11 cellular contexts compared by ENCODE assay signal in genomic region chr7:44636926-44637325, GRCh38. TPM values are rescaled to one million over a fixed set of nuclear protein-coding genes. Genes with fewer than 3 reads are reported as not detected.
A peak's percentile ranks its signal among the peaks of the same experiment; 100 is the strongest.
DNase-seq lines count a peak whose midpoint lies in the region; ATAC-seq and TF ChIP-seq lines count a peak whose summit lies in the region.
"Had no signal": no experiment of that assay in that cellular context is flagged by ENCODE, and none has a peak within 500 bp of the region (broad histone marks: within the 10 kb centered on the region; RNA-seq: fewer than 3 reads in every experiment).

No MANE protein-coding gene starts in this region.

- no peak overlapping the region for H2BK5ac ChIP-seq in mesenchymal stem cell (ENCODE audit: low read depth, low read length, poor library complexity, severe bottlenecking)

- BruUV-seq in HCT116 (replicated peaks; lab: Mats Ljungman, UMichigan) = no TSS peak

- no peaks in the 10 kb centered on the region for H4K20me1 ChIP-seq in HCT116 (ENCODE audit: insufficient read depth)

- H2BK120ac ChIP-seq in mesenchymal stem cell (ENCODE audit: low read depth, low read length) = no peak overlapping the region

- 100% methylated on average over 1 of the region's 2 CpGs for WGBS in mesenchymal stem cell

- H3K27me3 ChIP-seq in ACC112 (ENCODE audit: insufficient read depth, low read length) (no peaks in the 10 kb centered on the region), HCT116 (ENCODE audit: insufficient read depth, low read length) (no peaks in the 10 kb centered on the region), mesenchymal stem cell (ENCODE audit: control insufficient read depth in 1 of 2, insufficient read depth in 1 of 2, low read length in 2 of 2) (no peaks in the 10 kb centered on the region)
- H3K27me3 ChIP-seq: tibial artery had no signal

- TF ChIP-seq RAD21 in HCT116 (IDR thresholded peaks at IDR 0.05; ENCODE audit: low read depth) = no peak

- H2BK15ac ChIP-seq in mesenchymal stem cell (ENCODE audit: low read depth, poor library complexity, severe bottlenecking) = no peak overlapping the region

- no peak overlapping the region for H3K18ac ChIP-seq in mesenchymal stem cell (ENCODE audit: low read depth in 1 of 2, low read length in 2 of 2)

- TF ChIP-seq POLR2A in HCT116 (IDR thresholded peaks at IDR 0.05; ENCODE audit: borderline replicate concordance, extremely low read depth, insufficient read depth, insufficient read length) = no peak

- peaks cover 63% of the 10 kb centered on the region for H3K4me1 ChIP-seq in ACC112 (ENCODE audit: control insufficient read depth, insufficient read depth, low read length, unreplicated experiment)
- H3K4me1 ChIP-seq in HCT116 (ENCODE audit: control insufficient read depth in 1 of 2, insufficient read depth in 2 of 2, low read length in 2 of 2) = peaks cover 43 to 74% of the 10 kb centered on the region in 2 experiments
- peaks cover 24% of the 10 kb centered on the region for H3K4me1 ChIP-seq in mesenchymal stem cell (ENCODE audit: control insufficient read depth, insufficient read depth, low read depth, low read length)

- H3K9ac ChIP-seq in HCT116 (ENCODE audit: low read length) (no peak overlapping the region), mesenchymal stem cell (ENCODE audit: low read length) (no peak overlapping the region)

- no peak overlapping the region for H3K23ac ChIP-seq in mesenchymal stem cell (ENCODE audit: low read length in 2 of 2)

- H3K4me2 ChIP-seq in HCT116 (ENCODE audit: low read length) (peak overlapping the region; percentile 66; the same call in 1 of the 2 replicates), mesenchymal stem cell (ENCODE audit: low read length, poor library complexity, severe bottlenecking) (no peak overlapping the region)

- POLR2A ChIA-PET in HCT116 (lab: Charles Lee) = no interaction called here

- peaks cover 10% of the 10 kb centered on the region for H3K79me2 ChIP-seq in ACC112 (ENCODE audit: control insufficient read depth, insufficient read depth, low read length, unreplicated experiment)
- H3K79me2 ChIP-seq in HCT116 (ENCODE audit: insufficient read depth, low read length) = peaks cover 18% of the 10 kb centered on the region

- H3K4me3 Mint-ChIP-seq in activated naive CD8-positive, alpha-beta T cell = no peak overlapping the region
- H3K4me3 Mint-ChIP-seq: HFFc6 had no signal

- no peak overlapping the region for H2AK5ac ChIP-seq in mesenchymal stem cell (ENCODE audit: low read length, severe bottlenecking)

- ATAC-seq in HCT116 (no peak), GM21515 (IDR thresholded peaks at IDR 0.05; ENCODE audit: unreplicated experiment) (no peak)

- no peaks in the 10 kb centered on the region for H3K27me3 Mint-ChIP-seq in activated naive CD8-positive, alpha-beta T cell

- H2AFZ ChIP-seq in ACC112 (ENCODE audit: low read length, unreplicated experiment) = no peak overlapping the region
- no peak overlapping the region for H2AFZ ChIP-seq in HCT116 (ENCODE audit: low read depth, low read length, poor library complexity, severe bottlenecking)
- no peak overlapping the region for H2AFZ ChIP-seq in mesenchymal stem cell (ENCODE audit: low read depth, low read length)

- RAD21 ChIA-PET in HCT116 (lab: Charles Lee; ENCODE audit: low non-redundant PET in 1 of 2, low total read pairs in 2 of 2, uncharacterized antibody in 2 of 2, unreplicated experiment in 2 of 2) = no interaction called here

- H3K9me3 Mint-ChIP-seq in activated naive CD8-positive, alpha-beta T cell (ENCODE audit: low read depth) = no peaks in the 10 kb centered on the region
- H3K9me3 Mint-ChIP-seq: HFFc6 had no signal

- H4K91ac ChIP-seq in mesenchymal stem cell (ENCODE audit: low read length) = peak overlapping the region; percentile 59

- no peak overlapping the region for H3K4ac ChIP-seq in mesenchymal stem cell (ENCODE audit: low read depth in 1 of 2, low read length in 2 of 2)

- CTCF ChIA-PET in HCT116 (lab: Charles Lee) = no interaction called here

- peaks cover 25% of the 10 kb centered on the region for H3K79me1 ChIP-seq in mesenchymal stem cell (replicated peaks; ENCODE audit: low read length, poor library complexity, severe bottlenecking)

- H3K27ac ChIP-seq in ACC112 (ENCODE audit: low read depth, low read length) = peak overlapping the region; percentile 96
- no peak overlapping the region; the same call in 1 of the 2 replicates for H3K27ac ChIP-seq in HCT116 (ENCODE audit: low read depth, low read length)
- H3K27ac ChIP-seq in mesenchymal stem cell (ENCODE audit: low read length, poor library complexity, severe bottlenecking) = no peak overlapping the region

- no peak overlapping the region for H3K14ac ChIP-seq in mesenchymal stem cell (ENCODE audit: low read length in 2 of 2)

- TF ChIP-seq CTCF in HCT116 (IDR thresholded peaks at IDR 0.05 in 2 of 3, conservative IDR thresholded peaks at IDR 0.05 in 1 of 3; ENCODE audit: borderline replicate concordance in 1 of 3, insufficient read depth in 1 of 3, low read depth in 2 of 3, low read length in 2 of 3) (no peak), GM13976 (IDR thresholded peaks at IDR 0.05; ENCODE audit: borderline replicate concordance, control extremely low read depth, extremely low read depth, insufficient read depth, missing control alignments) (no peak)

- H4K8ac ChIP-seq in mesenchymal stem cell (ENCODE audit: low read length) = no peak overlapping the region

- H3K36me3 ChIP-seq in ACC112 (ENCODE audit: insufficient read depth, low read length) = no peaks in the 10 kb centered on the region
- no peaks in the 10 kb centered on the region for H3K36me3 ChIP-seq in HCT116 (ENCODE audit: control insufficient read depth in 1 of 2, insufficient read depth in 2 of 2, low read length in 2 of 2)
- peaks cover 0 to 8% of the 10 kb centered on the region in 2 experiments for H3K36me3 ChIP-seq in mesenchymal stem cell (ENCODE audit: control insufficient read depth in 1 of 2, insufficient read depth in 2 of 2, low read depth in 1 of 2, low read length in 2 of 2)
- H3K36me3 ChIP-seq: tibial artery had no signal

- H3K9me3 ChIP-seq in HCT116 (ENCODE audit: control insufficient read depth in 1 of 2, insufficient read depth in 1 of 2, low read depth in 1 of 2, low read length in 2 of 2) (no peaks in the 10 kb centered on the region), mesenchymal stem cell (ENCODE audit: control insufficient read depth, low read length) (no peaks in the 10 kb centered on the region)
- H3K9me3 ChIP-seq: tibial artery had no signal

- DNase-seq in HCT116 (ENCODE audit: low read depth, low spot score) (no peak), mesenchymal stem cell (no peak), GM13976 (ENCODE audit: low spot score) (no peak), NCI-H146 treated with DMSO at 0.1 percent for 48 hours (lab: John Stamatoyannopoulos, UW; ENCODE audit: unreplicated experiment) (no peak), COR-L47 (lab: John Stamatoyannopoulos, UW) (no peak)
- DNase-seq: HFFc6, NCI-H345, tibial artery had no signal

- peaks cover 7% of the 10 kb centered on the region for H3K36me3 Mint-ChIP-seq in activated naive CD8-positive, alpha-beta T cell

- no peaks in the 10 kb centered on the region for H3K9me2 ChIP-seq in HCT116 (ENCODE audit: insufficient read depth)

- no peak overlapping the region for H3K4me3 ChIP-seq in ACC112 (ENCODE audit: low read depth, low read length)
- H3K4me3 ChIP-seq in HCT116 (replicated peaks in 1 of 2; ENCODE audit: low read depth in 1 of 2, low read length in 2 of 2) = no peak overlapping the region
- no peak overlapping the region for H3K4me3 ChIP-seq in mesenchymal stem cell (ENCODE audit: insufficient read depth in 1 of 2, low read depth in 1 of 2, low read length in 2 of 2)
- H3K4me3 ChIP-seq: tibial artery had no signal

- in situ Hi-C loops in GM13976 (cut with MboI; ENCODE audit: low sequenced_read_pairs, unreplicated experiment) = no loop called here

- H3K27ac Mint-ChIP-seq in activated naive CD8-positive, alpha-beta T cell = peak overlapping the region; percentile 100

- peaks cover 77% of the 10 kb centered on the region for H3K4me1 Mint-ChIP-seq in activated naive CD8-positive, alpha-beta T cell (ENCODE audit: low read depth)

- intact Hi-C loops in HCT116 (cut with micrococcal nuclease) = loop anchor here (5.0 kb wide), 2 partner anchors 95 to 110 kb away; partner anchors contain the start of gene ZMIZ2

- H2BK12ac ChIP-seq in mesenchymal stem cell (ENCODE audit: low read length in 2 of 2) = peak overlapping the region in 1 of 2 experiments; percentile 7

TF ChIP-seq in HCT116, 20 proteins besides CTCF, POLR2A, EP300 and RAD21 (continues in another document):
- no peak for TF ChIP-seq SIN3A (IDR thresholded peaks at IDR 0.05; ENCODE audit: low read depth)
- TF ChIP-seq TCF7L2 (IDR thresholded peaks at IDR 0.05; ENCODE audit: borderline replicate concordance, extremely low read depth, insufficient read depth, insufficient read length) = no peak
- TF ChIP-seq JUND (IDR thresholded peaks at IDR 0.05) = no peak
- TF ChIP-seq YY1 (IDR thresholded peaks at IDR 0.05; ENCODE audit: extremely low read depth, insufficient replicate concordance, low read depth, low read length) = no peak
- no peak for TF ChIP-seq EGR1 (IDR thresholded peaks at IDR 0.05; ENCODE audit: low read depth)

RNA-seq across cellular contexts. Expression of gene OGDH, which starts 30.5 kb away (rescaled TPM):
- total RNA-seq in HCT116 (2021; ENCODE audit: unreplicated experiment) = 69.1 TPM
- polyA plus RNA-seq in HCT116 (2012) = 58.9 and 60.7 TPM in 2 replicates
- 35.1 TPM for polyA plus RNA-seq in mesenchymal stem cell (2013, experiment 1 of 2)
- 33.9 TPM for polyA plus RNA-seq in mesenchymal stem cell (2013, experiment 2 of 2)

RNA-seq across cellular contexts. Expression of gene TMED4, which starts 54.9 kb away (rescaled TPM):
- total RNA-seq in HCT116 (2021; ENCODE audit: unreplicated experiment) = 67.3 TPM
- 71.0 and 78.4 TPM in 2 replicates for polyA plus RNA-seq in HCT116 (2012)
- polyA plus RNA-seq in mesenchymal stem cell (2013, experiment 1 of 2) = 52.3 TPM
- polyA plus RNA-seq in mesenchymal stem cell (2013, experiment 2 of 2) = 54.0 TPM
